ENCODE assay signal across 13 cellular contexts in genomic region chr11:110858556-110858921, GRCh38.
DNase-seq lines count a peak whose midpoint lies in the region; ATAC-seq and TF ChIP-seq lines count a peak whose summit lies in the region.
"Had no signal": no experiment of that assay in that cellular context is flagged by ENCODE, and none has a peak within 500 bp of the region (broad histone marks: within the 10 kb centered on the region; RNA-seq: fewer than 3 reads in every experiment).

No MANE protein-coding gene starts in this region.

- H3K9me3 ChIP-seq in WERI-Rb-1 (ENCODE audit: severe bottlenecking), result peaks cover 6% of the 10 kb centered on the region

- H3K36me3 Mint-ChIP-seq in stimulated activated memory B cell treated with anti-CD40 and anti-IgM and Interleukin-4, amounts not matched to agents 10 μg/mL and 1 μg/mL and 100 μg/mL, for 72 hours, result no peaks in the 10 kb centered on the region
- H3K36me3 Mint-ChIP-seq: IgD-negative memory B cell had no signal

- H3K4me3 Mint-ChIP-seq in stimulated activated memory B cell treated with anti-CD40 and anti-IgM and Interleukin-4, amounts not matched to agents 10 μg/mL and 1 μg/mL and 100 μg/mL, for 72 hours, result no peak overlapping the region
- H3K4me3 Mint-ChIP-seq: IgD-negative memory B cell had no signal

- H3K27ac ChIP-seq in WERI-Rb-1, result no peak overlapping the region

- DNase-seq in Right ventricle myocardium superior (peak; percentile 57), NCI-H1436 (lab: John Stamatoyannopoulos, UW) (no peak), middle frontal gyrus (ENCODE audit: extremely low spot score, low spot score) (no peak), WERI-Rb-1 (no peak)
- DNase-seq: cortex of kidney, EL, NCI-H748 treated with DMSO at 0.1 percent for 48 hours, T-helper 2 cell had no signal

- H3K27me3 ChIP-seq in WERI-Rb-1 (ENCODE audit: insufficient read depth, low read depth, severe bottlenecking), result no peaks in the 10 kb centered on the region

- H3K27ac Mint-ChIP-seq in stimulated activated memory B cell treated with anti-CD40 and anti-IgM and Interleukin-4, amounts not matched to agents 10 μg/mL and 1 μg/mL and 100 μg/mL, for 72 hours, result no peak overlapping the region
- H3K27ac Mint-ChIP-seq: IgD-negative memory B cell had no signal

- H3K4me3 ChIP-seq in WERI-Rb-1 (ENCODE audit: low read depth, low read length), result no peak overlapping the region

- no peaks in the 10 kb centered on the region for H3K36me3 ChIP-seq in WERI-Rb-1

- ATAC-seq in GM19395 (IDR thresholded peaks at IDR 0.05; ENCODE audit: unreplicated experiment), result peak; percentile 47
- ATAC-seq in HG03378 (IDR thresholded peaks at IDR 0.05; ENCODE audit: unreplicated experiment), result peak; percentile 60
- peak; percentile 73 for ATAC-seq in Right ventricle myocardium superior (ENCODE audit: poor library complexity)
- peak; percentile 87 for ATAC-seq in stimulated activated memory B cell treated with anti-CD40 and anti-IgM and Interleukin-4, amounts not matched to agents 10 μg/mL and 1 μg/mL and 100 μg/mL, for 72 hours
- no peak for ATAC-seq in GM19397 (IDR thresholded peaks at IDR 0.05; ENCODE audit: unreplicated experiment)

- H3K9me3 Mint-ChIP-seq in stimulated activated memory B cell treated with anti-CD40 and anti-IgM and Interleukin-4, amounts not matched to agents 10 μg/mL and 1 μg/mL and 100 μg/mL, for 72 hours, result peaks cover 6% of the 10 kb centered on the region
- H3K9me3 Mint-ChIP-seq: IgD-negative memory B cell had no signal

- no peaks in the 10 kb centered on the region for H3K27me3 Mint-ChIP-seq in stimulated activated memory B cell treated with anti-CD40 and anti-IgM and Interleukin-4, amounts not matched to agents 10 μg/mL and 1 μg/mL and 100 μg/mL, for 72 hours

- H3K4me1 Mint-ChIP-seq in stimulated activated memory B cell treated with anti-CD40 and anti-IgM and Interleukin-4, amounts not matched to agents 10 μg/mL and 1 μg/mL and 100 μg/mL, for 72 hours, result peaks cover 35% of the 10 kb centered on the region

- intact Hi-C loops in Right ventricle myocardium superior (cut with DNase I), result no loop called here

- no peak for TF ChIP-seq CTCF in WERI-Rb-1 (IDR thresholded peaks at IDR 0.05; ENCODE audit: low read depth, low read length)
